10 cellular contexts compared by ENCODE assay signal in genomic region chr12:63826002-63826585, GRCh38. TPM values are rescaled to one million over a fixed set of nuclear protein-coding genes. Genes with fewer than 3 reads are reported as not detected.
A peak's percentile ranks its signal among the peaks of the same experiment; 100 is the strongest.
DNase-seq lines count a peak whose midpoint lies in the region; ATAC-seq, FAIRE-seq and TF ChIP-seq lines count a peak whose summit lies in the region.
"Had no signal": no experiment of that assay in that cellular context is flagged by ENCODE, and none has a peak within 500 bp of the region (broad histone marks: within the 10 kb centered on the region; RNA-seq: fewer than 3 reads in every experiment).

No MANE protein-coding gene starts in this region.

- H3K4me1 ChIP-seq in PC-3 (ENCODE audit: insufficient read depth, low read length), result no peaks in the 10 kb centered on the region

- DNase-seq in COR-L47 (lab: John Stamatoyannopoulos, UW) (peak; percentile 22), GM19239 (ENCODE audit: insufficient read length, low spot score) (no peak), HPDE6-E6E7 (ENCODE audit: extremely low spot score) (peak; percentile 38), PC-3 (peak; percentile 80), endothelial cell (ENCODE audit: low spot score) (no peak), myocyte (ENCODE audit: low read depth) (peak; percentile 79), DMS153 treated with DMSO at 0.1 percent for 48 hours (lab: John Stamatoyannopoulos, UW; ENCODE audit: unreplicated experiment) (no peak)
- no peak for DNase-seq in activated CD4-positive, alpha-beta memory T cell treated with anti-CD3 and anti-CD28 coated beads for 36 hours

- POLR2A ChIA-PET in PC-3 (lab: Charles Lee; ENCODE audit: unreplicated experiment), result no interaction called here
- POLR2A ChIA-PET in activated CD4-positive, alpha-beta memory T cell treated with anti-CD3 and anti-CD28 coated beads for 36 hours (lab: Charles Lee), result no interaction called here

- H3K4me3 ChIP-seq in PC-3 (ENCODE audit: low read length), result no peak overlapping the region
- H3K4me3 ChIP-seq: SK-N-MC had no signal

- no peak overlapping the region for H3K27ac ChIP-seq in PC-3 (ENCODE audit: low read length)
- H3K27ac ChIP-seq: neutrophil, SK-N-MC had no signal

- no peaks in the 10 kb centered on the region for H4K20me1 ChIP-seq in PC-3 (ENCODE audit: low read length)

- intact Hi-C loops in PC-3 (cut with micrococcal nuclease), result loop anchor here (1.0 to 5.0 kb wide), 4 partner anchors 410 to 871 kb away; no protein-coding TSS in a partner anchor
- intact Hi-C loops in activated CD4-positive, alpha-beta memory T cell treated with anti-CD3 and anti-CD28 coated beads for 36 hours (cut with micrococcal nuclease), result loop anchor here (5.0 kb wide), 1 partner anchor 566 kb away; the partner anchor contains the start of gene C12orf56

- H3K9me2 ChIP-seq in PC-3 (replicated peaks; ENCODE audit: low read length), result no peaks in the 10 kb centered on the region

- H3K9me3 ChIP-seq in PC-3 (ENCODE audit: low read length), result no peaks in the 10 kb centered on the region
- H3K9me3 ChIP-seq: neutrophil had no signal

- H3F3A ChIP-seq in PC-3 (ENCODE audit: low read length, unreplicated experiment), result no peaks in the 10 kb centered on the region

- peak; percentile 45 for FAIRE-seq in GM19239 (lab: Jason Lieb, UNC)

- H3K27ac Mint-ChIP-seq in endothelial cell (ENCODE audit: unreplicated experiment), result no peak overlapping the region
- no peak overlapping the region for H3K27ac Mint-ChIP-seq in activated CD4-positive, alpha-beta memory T cell treated with anti-CD3 and anti-CD28 coated beads for 36 hours

- no peaks in the 10 kb centered on the region for H3K36me3 ChIP-seq in PC-3 (ENCODE audit: low read depth, low read length)
- H3K36me3 ChIP-seq: neutrophil had no signal

- peak; percentile 84 for ATAC-seq in PC-3

- CTCF ChIA-PET in PC-3 (lab: Charles Lee), result no interaction called here
- CTCF ChIA-PET in activated CD4-positive, alpha-beta memory T cell treated with anti-CD3 and anti-CD28 coated beads for 36 hours (lab: Charles Lee), result interaction anchor here (1.3 to 2.8 kb wide), 2 partner anchors 18 to 431 kb away, joined by 4 to 16 read pairs; partner anchors contain the start of gene SRGAP1

- TF ChIP-seq CTCF in PC-3 (conservative IDR thresholded peaks at IDR 0.05; ENCODE audit: low read depth, low read length), result peak; percentile 92
- peak; percentile 83 for TF ChIP-seq CTCF in endothelial cell (IDR thresholded peaks at IDR 0.05; ENCODE audit: unreplicated experiment)

- H3K27me3 ChIP-seq in PC-3 (ENCODE audit: low read length), result no peaks in the 10 kb centered on the region

- H3K4me2 ChIP-seq in PC-3 (ENCODE audit: low read length), result 0 out of 2 replicates have a peak overlapping the region, but pooled peaks have one; percentile 37

- H3K79me2 ChIP-seq in PC-3 (ENCODE audit: low read length), result no peaks in the 10 kb centered on the region

- H3K4me1 Mint-ChIP-seq in endothelial cell (ENCODE audit: unreplicated experiment), result no peaks in the 10 kb centered on the region
- peaks cover 6% of the 10 kb centered on the region for H3K4me1 Mint-ChIP-seq in activated CD4-positive, alpha-beta memory T cell treated with anti-CD3 and anti-CD28 coated beads for 36 hours (ENCODE audit: low read depth)

- H3K36me3 Mint-ChIP-seq in endothelial cell (ENCODE audit: low read depth, unreplicated experiment), result peaks cover 7% of the 10 kb centered on the region
- no peaks in the 10 kb centered on the region for H3K36me3 Mint-ChIP-seq in activated CD4-positive, alpha-beta memory T cell treated with anti-CD3 and anti-CD28 coated beads for 36 hours

- peak overlapping the region; percentile 32; the same call in 1 of the 2 replicates for H2AFZ ChIP-seq in PC-3 (ENCODE audit: low read length)

- no TSS peak for BruUV-seq in PC-3 (replicated peaks; lab: Mats Ljungman, UMichigan)

- no peak overlapping the region for H3K4me3 Mint-ChIP-seq in endothelial cell (ENCODE audit: unreplicated experiment)
- no peak overlapping the region for H3K4me3 Mint-ChIP-seq in activated CD4-positive, alpha-beta memory T cell treated with anti-CD3 and anti-CD28 coated beads for 36 hours

- H3K27me3 Mint-ChIP-seq in endothelial cell (ENCODE audit: unreplicated experiment), result no peaks in the 10 kb centered on the region
- H3K27me3 Mint-ChIP-seq in activated CD4-positive, alpha-beta memory T cell treated with anti-CD3 and anti-CD28 coated beads for 36 hours, result peaks cover 13% of the 10 kb centered on the region

- H3K9ac ChIP-seq in PC-3 (ENCODE audit: low read length), result no peak overlapping the region

- H3K9me3 Mint-ChIP-seq in endothelial cell (ENCODE audit: unreplicated experiment), result no peaks in the 10 kb centered on the region
- no peaks in the 10 kb centered on the region for H3K9me3 Mint-ChIP-seq in activated CD4-positive, alpha-beta memory T cell treated with anti-CD3 and anti-CD28 coated beads for 36 hours

RNA-seq across cellular contexts. Expression of gene SRGAP1, which starts 18.4 kb away (rescaled TPM):
- total RNA-seq in PC-3 (2014; rRNA removed) (7.5 and 11.0 TPM in 2 replicates), endothelial cell (ENCODE audit: unreplicated experiment) (49.3 TPM), myocyte (2.1 and 2.3 TPM in 2 replicates)
- polyA plus RNA-seq in myocyte (2012), result 3.9 TPM
- total RNA-seq in activated CD4-positive, alpha-beta memory T cell treated with anti-CD3 and anti-CD28 coated beads for 36 hours, result under 1 TPM; 0.10 to 0.12 TPM

RNA-seq across cellular contexts. Expression of gene RXYLT1, which starts 46.4 kb away (rescaled TPM):
- 12.7 and 23.8 TPM in 2 replicates for total RNA-seq in PC-3 (2014; rRNA removed)
- total RNA-seq in endothelial cell (ENCODE audit: unreplicated experiment), result 14.2 TPM
- total RNA-seq in myocyte, result 27.7 and 34.3 TPM in 2 replicates
- polyA plus RNA-seq in myocyte (2012), result 14.5 TPM
- 10 to 100 TPM; 14.0 to 14.3 TPM for total RNA-seq in activated CD4-positive, alpha-beta memory T cell treated with anti-CD3 and anti-CD28 coated beads for 36 hours

Comparison
In these comparisons a context has a peak if more than half of its experiments do, and no peak if none do; other contexts are left out.
1. DNase-seq: peak in COR-L47 (single experiment), HPDE6-E6E7 (single experiment), PC-3 (single experiment) and myocyte (single experiment); none in GM19239 (single experiment), endothelial cell (single experiment), activated CD4-positive, alpha-beta memory T cell treated with anti-CD3 and anti-CD28 coated beads for 36 hours (single experiment) and DMS153 treated with DMSO at 0.1 percent for 48 hours (single experiment).